8 cellular contexts compared by ENCODE assay signal in the genomic region with DNA sequence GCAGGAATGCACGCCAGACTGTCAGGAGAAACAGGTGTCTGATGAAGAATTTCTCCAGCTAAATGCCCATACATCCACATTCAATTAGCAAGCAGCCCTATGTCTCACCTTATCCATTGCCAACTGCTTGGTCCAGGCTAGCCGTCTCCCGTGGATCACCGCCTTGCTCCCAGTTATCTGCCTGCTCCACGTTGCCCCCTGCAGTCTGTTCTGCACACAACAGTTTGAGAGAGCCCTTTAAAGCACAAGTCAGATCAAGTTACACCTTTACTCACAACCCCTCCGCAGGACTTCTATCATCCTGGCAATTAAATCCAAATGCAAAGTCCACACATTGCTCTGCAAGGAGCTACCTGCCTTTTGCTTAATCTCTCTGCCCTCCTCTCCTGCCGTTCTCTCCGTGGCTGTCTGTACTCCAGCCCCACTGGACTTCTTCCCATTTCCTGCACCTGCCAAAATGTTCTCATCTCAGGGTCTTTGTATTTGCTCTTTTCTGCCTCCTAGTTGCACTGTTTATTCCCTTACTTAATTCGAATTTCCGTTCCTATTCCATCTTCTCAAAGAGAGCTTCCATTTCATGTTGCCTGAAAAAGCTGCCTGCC.
DNase-seq lines count a peak whose midpoint lies in the region; ATAC-seq and TF ChIP-seq lines count a peak whose summit lies in the region.

No MANE protein-coding gene starts in this region.

- H3K27me3 ChIP-seq in neural progenitor cell: no peaks in the 10 kb centered on the region

- H3K9me3 Mint-ChIP-seq in activated naive CD4-positive, alpha-beta T cell treated with anti-CD3 and anti-CD28 coated beads, Interleukin-2, amount 10 ng/mL, durations not matched to agents 7 days and 5 days: peaks cover 10% of the 10 kb centered on the region
- H3K9me3 Mint-ChIP-seq in neural progenitor cell: no peaks in the 10 kb centered on the region

- H3K4me1 Mint-ChIP-seq in activated naive CD4-positive, alpha-beta T cell treated with anti-CD3 and anti-CD28 coated beads, Interleukin-2, amount 10 ng/mL, durations not matched to agents 7 days and 5 days: no peaks in the 10 kb centered on the region
- peaks cover 7% of the 10 kb centered on the region for H3K4me1 Mint-ChIP-seq in neural progenitor cell

- H3K36me3 ChIP-seq in neural progenitor cell: no peaks in the 10 kb centered on the region

- H3K27ac Mint-ChIP-seq in activated naive CD4-positive, alpha-beta T cell treated with anti-CD3 and anti-CD28 coated beads, Interleukin-2, amount 10 ng/mL, durations not matched to agents 7 days and 5 days: no peak overlapping the region
- no peak overlapping the region for H3K27ac Mint-ChIP-seq in neural progenitor cell

- peak; percentile 4 for DNase-seq in activated naive CD4-positive, alpha-beta T cell treated with Interleukin-2 at 50 U/mL for 16 hours
- no peak for DNase-seq in activated naive CD4-positive, alpha-beta T cell treated with anti-CD3 and anti-CD28 coated beads, Interleukin-2, amount 10 ng/mL, durations not matched to agents 7 days and 5 days
- DNase-seq in NCI-H774 (lab: John Stamatoyannopoulos, UW) (peak; percentile 5), ecto neural progenitor cell (ENCODE audit: low spot score) (peak; percentile 79), neural progenitor cell (ENCODE audit: low spot score) (peak; percentile 79), foreskin fibroblast (no peak)

- TF ChIP-seq CTCF in neural progenitor cell (IDR thresholded peaks at IDR 0.05) (peak; percentile 75), foreskin fibroblast (IDR thresholded peaks at IDR 0.05; ENCODE audit: low read depth, low read length) (no peak)

- CTCF ChIA-PET in activated naive CD4-positive, alpha-beta T cell treated with anti-CD3 and anti-CD28 coated beads, Interleukin-2, amount 10 ng/mL, durations not matched to agents 7 days and 5 days (lab: Charles Lee): interaction anchor here (1.1 kb wide), 1 partner anchor 183 kb away, joined by 4 read pairs; no protein-coding TSS in a partner anchor

- H3K4me2 ChIP-seq in neural progenitor cell: peak overlapping the region; percentile 65

- H3K27ac ChIP-seq in neural progenitor cell: no peak overlapping the region

- no peaks in the 10 kb centered on the region for H4K20me1 ChIP-seq in neural progenitor cell (ENCODE audit: low read depth)

- no peak overlapping the region for H3K4me3 Mint-ChIP-seq in activated naive CD4-positive, alpha-beta T cell treated with anti-CD3 and anti-CD28 coated beads, Interleukin-2, amount 10 ng/mL, durations not matched to agents 7 days and 5 days
- H3K4me3 Mint-ChIP-seq in neural progenitor cell: no peak overlapping the region

- no peak overlapping the region for H3K9ac ChIP-seq in neural progenitor cell

- H2AFZ ChIP-seq in neural progenitor cell (replicated peaks): no peak overlapping the region

- no peak overlapping the region for H3K4me3 ChIP-seq in neural progenitor cell
- H3K4me3 ChIP-seq in foreskin fibroblast (ENCODE audit: low read depth in 1 of 2, low read length in 2 of 2): no peak overlapping the region

- no peaks in the 10 kb centered on the region for H3K9me3 ChIP-seq in neural progenitor cell (ENCODE audit: low read depth)

- peaks cover 4% of the 10 kb centered on the region for H3K4me1 ChIP-seq in neural progenitor cell

- H3F3A ChIP-seq in neural progenitor cell (ENCODE audit: low read depth): no peaks in the 10 kb centered on the region

- H3K27me3 Mint-ChIP-seq in activated naive CD4-positive, alpha-beta T cell treated with anti-CD3 and anti-CD28 coated beads, Interleukin-2, amount 10 ng/mL, durations not matched to agents 7 days and 5 days: no peaks in the 10 kb centered on the region
- peaks cover 3% of the 10 kb centered on the region for H3K27me3 Mint-ChIP-seq in neural progenitor cell (ENCODE audit: insufficient read depth, low read depth)

- H3K36me3 Mint-ChIP-seq in activated naive CD4-positive, alpha-beta T cell treated with anti-CD3 and anti-CD28 coated beads, Interleukin-2, amount 10 ng/mL, durations not matched to agents 7 days and 5 days: no peaks in the 10 kb centered on the region
- H3K36me3 Mint-ChIP-seq in neural progenitor cell: no peaks in the 10 kb centered on the region

- H3K79me2 ChIP-seq in neural progenitor cell (ENCODE audit: low read depth): no peaks in the 10 kb centered on the region

- ATAC-seq in GM19463 (IDR thresholded peaks at IDR 0.05; ENCODE audit: unreplicated experiment) (no peak), GM18868 (IDR thresholded peaks at IDR 0.05; ENCODE audit: unreplicated experiment) (no peak)

Comparison
In these comparisons a context has a peak if more than half of its experiments do, and no peak if none do; other contexts are left out.
1. DNase-seq: peak in activated naive CD4-positive, alpha-beta T cell treated with Interleukin-2 at 50 U/mL for 16 hours (single experiment), NCI-H774 (single experiment), ecto neural progenitor cell (single experiment) and neural progenitor cell (single experiment); none in activated naive CD4-positive, alpha-beta T cell treated with anti-CD3 and anti-CD28 coated beads, Interleukin-2, amount 10 ng/mL, durations not matched to agents 7 days and 5 days (single experiment) and foreskin fibroblast (0 of 2).